In genomic region chr15:48565560-48566482, GRCh38 we compare ENCODE assay signal across 11 cellular contexts.
DNase-seq lines count a peak whose midpoint lies in the region; ATAC-seq, FAIRE-seq and TF ChIP-seq lines count a peak whose summit lies in the region.
"Had no signal": no experiment of that assay in that cellular context is flagged by ENCODE, and none has a peak within 500 bp of the region (broad histone marks: within the 10 kb centered on the region; RNA-seq: fewer than 3 reads in every experiment).

No MANE protein-coding gene starts in this region.

- H3K4me3 ChIP-seq in astrocyte (ENCODE audit: insufficient read depth, low read depth, low read length), result peak overlapping the region; percentile 4
- H3K4me3 ChIP-seq in heart left ventricle, result no peak overlapping the region
- H3K4me3 ChIP-seq: Peyer's patch, thoracic aorta had no signal

- H3K36me3 ChIP-seq in astrocyte (ENCODE audit: insufficient read depth, low read length), result peaks cover 15% of the 10 kb centered on the region
- H3K36me3 ChIP-seq in heart left ventricle, result no peaks in the 10 kb centered on the region
- H3K36me3 ChIP-seq: Peyer's patch, thoracic aorta had no signal

- intact Hi-C loops in heart left ventricle (cut with DNase I), result loop anchor here in 2 of 10 donors (10.0 kb wide), 2 partner anchors 59 to 69 kb away; no protein-coding TSS in a partner anchor

- FAIRE-seq in astrocyte (lab: Jason Lieb, UNC), result peak; percentile 99

- no peaks in the 10 kb centered on the region for H3K9me3 Mint-ChIP-seq in astrocyte (ENCODE audit: unreplicated experiment)

- H3K4me2 ChIP-seq in astrocyte (ENCODE audit: low read length), result peak overlapping the region; percentile 71

- ATAC-seq in heart left ventricle (peak in 3 of 4 donors; percentile 54 to 80 (median 65)), HG02981 (IDR thresholded peaks at IDR 0.05; ENCODE audit: unreplicated experiment) (no peak), GM18519 (IDR thresholded peaks at IDR 0.05; ENCODE audit: low FRiP score, unreplicated experiment) (no peak)
- ATAC-seq: activated naive CD4-positive, alpha-beta T cell treated with anti-CD3 and anti-CD28 coated beads, Interleukin-2, amount 50 U/mL, for 72 hours had no signal

- H3K27ac Mint-ChIP-seq in astrocyte (ENCODE audit: unreplicated experiment), result peak overlapping the region; percentile 12
- H3K27ac Mint-ChIP-seq: activated naive CD4-positive, alpha-beta T cell treated with anti-CD3 and anti-CD28 coated beads, Interleukin-2, amount 50 U/mL, for 72 hours had no signal

- H3K9me3 ChIP-seq in astrocyte (ENCODE audit: insufficient read depth, low read depth, low read length), result no peaks in the 10 kb centered on the region
- H3K9me3 ChIP-seq in heart left ventricle, result no peaks in the 10 kb centered on the region
- H3K9me3 ChIP-seq: Peyer's patch, thoracic aorta had no signal

- H3K79me2 ChIP-seq in astrocyte (ENCODE audit: insufficient read depth, low read length), result peaks cover 96% of the 10 kb centered on the region

- peak overlapping the region; percentile 85 for H3K27ac ChIP-seq in astrocyte (ENCODE audit: low read depth, low read length)
- H3K27ac ChIP-seq in heart left ventricle, result peak overlapping the region in 3 of 12 donors; percentile 0 to 29 (median 13)

- DNase-seq in HT-29 (ENCODE audit: low spot score) (peak; percentile 19), astrocyte (ENCODE audit: low read depth) (peak; percentile 83), heart left ventricle (no peak), smooth muscle cell of the brain vasculature (ENCODE audit: low read depth, low spot score) (peak; percentile 78), iPS-NIHi11 (ENCODE audit: low spot score) (no peak)
- DNase-seq: Peyer's patch; stimulated activated CD4-positive, alpha-beta T cell treated with anti-CD3 and anti-CD28 coated beads, Interleukin-4, amount 100 ng/mL, for 4 hours had no signal

- no peak overlapping the region for H2AFZ ChIP-seq in astrocyte (ENCODE audit: low read depth, low read length)

- no peak for TF ChIP-seq CTCF in astrocyte (IDR thresholded peaks at IDR 0.05; ENCODE audit: insufficient read depth, low read depth, low read length)
- TF ChIP-seq CTCF in heart left ventricle (IDR thresholded peaks at IDR 0.05), result no peak

- WGBS in heart left ventricle, 4 donors, result 67 to 86% (median 81%) methylated on average over 1 of the region's 1 CpG

- H3K4me1 ChIP-seq in astrocyte (ENCODE audit: insufficient read depth, low read length) (peaks cover 31% of the 10 kb centered on the region), heart left ventricle (peaks cover 0 to 37% (median 9%) of the 10 kb centered on the region in 12 donors)
- H3K4me1 ChIP-seq: Peyer's patch had no signal

- no peaks in the 10 kb centered on the region for H3K27me3 Mint-ChIP-seq in astrocyte (ENCODE audit: low read depth, unreplicated experiment)

- peaks cover 22% of the 10 kb centered on the region for H4K20me1 ChIP-seq in astrocyte (ENCODE audit: insufficient read depth, low read length)

- TF ChIP-seq POLR2A in heart left ventricle (IDR thresholded peaks at IDR 0.05), result no peak

- H3K27me3 ChIP-seq in astrocyte (ENCODE audit: insufficient read depth, low read length), result no peaks in the 10 kb centered on the region
- no peaks in the 10 kb centered on the region for H3K27me3 ChIP-seq in heart left ventricle
- H3K27me3 ChIP-seq: Peyer's patch had no signal

- H3K4me3 Mint-ChIP-seq in astrocyte (ENCODE audit: unreplicated experiment), result no peak overlapping the region

- peaks cover 11% of the 10 kb centered on the region for H3K36me3 Mint-ChIP-seq in astrocyte (ENCODE audit: low read depth, unreplicated experiment)
- H3K36me3 Mint-ChIP-seq: activated naive CD4-positive, alpha-beta T cell treated with anti-CD3 and anti-CD28 coated beads, Interleukin-2, amount 50 U/mL, for 72 hours had no signal

- peak overlapping the region; percentile 69 for H3K9ac ChIP-seq in astrocyte (ENCODE audit: low read length)

- H3K4me1 Mint-ChIP-seq in astrocyte (ENCODE audit: low read depth, unreplicated experiment), result peaks cover 28% of the 10 kb centered on the region

Comparison
In these comparisons a context has a peak if more than half of its experiments do, and no peak if none do; other contexts are left out.
1. DNase-seq: peak in HT-29 (single experiment), astrocyte (single experiment) and smooth muscle cell of the brain vasculature (single experiment); none in heart left ventricle (0 of 5) and iPS-NIHi11 (single experiment).
2. ATAC-seq: peak in heart left ventricle (3 of 4); none in HG02981 (single experiment) and GM18519 (single experiment).